ENCODE assay signal across 20 cellular contexts in the genomic region with DNA sequence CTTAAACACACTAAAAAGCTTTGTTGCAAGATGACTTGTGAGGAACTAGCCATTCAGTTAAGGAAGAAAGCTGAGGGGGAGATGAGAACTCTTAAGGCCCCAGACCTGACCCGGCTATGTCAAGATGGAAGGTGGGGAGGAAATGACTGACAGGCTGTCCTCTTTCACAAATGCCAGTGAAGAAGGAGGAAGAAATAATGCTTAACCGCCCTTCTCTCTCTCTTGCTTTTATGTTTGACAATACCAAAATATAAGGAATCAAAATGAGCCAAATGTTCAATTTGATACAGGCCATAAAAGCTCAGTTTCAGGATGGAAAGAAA.
DNase-seq lines count a peak whose midpoint lies in the region; ATAC-seq, FAIRE-seq and TF ChIP-seq lines count a peak whose summit lies in the region.
"Had no signal": no experiment of that assay in that cellular context is flagged by ENCODE, and none has a peak within 500 bp of the region (broad histone marks: within the 10 kb centered on the region; RNA-seq: fewer than 3 reads in every experiment).

No MANE protein-coding gene starts in this region.

- H3K9ac ChIP-seq in KMS-11, result no peak overlapping the region

- no peak overlapping the region for H3K4me3 ChIP-seq in cardiac muscle cell
- H3K4me3 ChIP-seq in KMS-11 (IDR thresholded peaks at IDR 0.05; ENCODE audit: insufficient read depth, low read depth, low read length), result no peak overlapping the region
- no peak overlapping the region for H3K4me3 ChIP-seq in spleen
- H3K4me3 ChIP-seq: testis had no signal

- no peak for FAIRE-seq in D721Med (lab: Jason Lieb, UNC)
- FAIRE-seq: H54 had no signal

- H4K20me1 ChIP-seq in KMS-11 (ENCODE audit: insufficient read depth), result no peaks in the 10 kb centered on the region

- H3K27me3 ChIP-seq in cardiac muscle cell (no peaks in the 10 kb centered on the region), KMS-11 (ENCODE audit: insufficient read depth, low read depth) (no peaks in the 10 kb centered on the region), spleen (replicated peaks in 1 of 7) (no peaks in the 10 kb centered on the region)
- H3K27me3 ChIP-seq: testis had no signal

- no peaks in the 10 kb centered on the region for H3K9me3 ChIP-seq in cardiac muscle cell (ENCODE audit: low read depth)
- H3K9me3 ChIP-seq in spleen, result no peaks in the 10 kb centered on the region
- H3K9me3 ChIP-seq: testis had no signal

- H3K4me1 ChIP-seq in cardiac muscle cell (ENCODE audit: low read depth) (peaks cover 15% of the 10 kb centered on the region), KMS-11 (ENCODE audit: low read depth, poor library complexity, severe bottlenecking) (peaks cover 66% of the 10 kb centered on the region), spleen (peaks cover 0 to 33% (median 9%) of the 10 kb centered on the region in 6 donors)

- 0 out of 2 replicates have a peak, but pooled peaks cover 3% of the 10 kb centered on the region for H3K79me2 ChIP-seq in KMS-11 (ENCODE audit: insufficient read depth, low read depth)

- no peak overlapping the region for H2AFZ ChIP-seq in KMS-11 (ENCODE audit: low read depth)

- DNase-seq in cardiac muscle cell (ENCODE audit: low read depth in 1 of 2, low spot score in 1 of 2) (no peak), Right ventricle myocardium superior (no peak), caudate nucleus (lab: John Stamatoyannopoulos, UW) (no peak), spleen (no peak), hepatic stellate cell (ENCODE audit: low spot score) (no peak), NCI-H446 (lab: John Stamatoyannopoulos, UW) (no peak), D721Med (ENCODE audit: insufficient read length, low spot score) (no peak)
- DNase-seq: activated CD4-positive, alpha-beta T cell treated with anti-CD3 and anti-CD28 coated beads, Interleukin-2, amount 50 U/mL, for 48 hours; midbrain; NCI-H1436 treated with DMSO at 0.1 percent for 48 hours; NCI-H524; nephron progenitor cell; stimulated activated CD4-positive, alpha-beta T cell treated with anti-CD3 and anti-CD28 coated beads, Interleukin-1b, Interleukin-23, amount 100 ng/mL, for 48 hours; T-helper 17 cell; testis had no signal

- H3K36me3 ChIP-seq in cardiac muscle cell (no peaks in the 10 kb centered on the region), KMS-11 (ENCODE audit: insufficient read depth) (no peaks in the 10 kb centered on the region), spleen (peaks cover 0 to 71% (median 30%) of the 10 kb centered on the region in 6 donors)

- no peak for TF ChIP-seq POLR2A in spleen (IDR thresholded peaks at IDR 0.05)

- H3K4me2 ChIP-seq in KMS-11, result peak overlapping the region; percentile 57; the same call in 1 of the 2 replicates

- H3K27ac ChIP-seq in cardiac muscle cell (peak overlapping the region; percentile 74), KMS-11 (peak overlapping the region; percentile 64), caudate nucleus (ENCODE audit: low read depth, low read length) (peak overlapping the region; percentile 83), spleen (peak overlapping the region in 6 of 8 donors; percentile 2 to 65 (median 25))
- H3K27ac ChIP-seq: testis, VCaP had no signal

- ATAC-seq in Right ventricle myocardium superior (ENCODE audit: poor library complexity), result no peak
- ATAC-seq: left lobe of liver, Panc1, T-helper 17 cell had no signal

- WGBS in spleen, 5 donors, result 56 to 79% (median 66%) methylated on average over 2 of the region's 2 CpGs

- intact Hi-C loops in Right ventricle myocardium superior (cut with DNase I) (no loop called here), spleen (cut with DNase I; ENCODE audit: low total_unique reads) (no loop called here)

- TF ChIP-seq CTCF in cardiac muscle cell (IDR thresholded peaks at IDR 0.05; ENCODE audit: low read depth, low read length) (no peak), KMS-11 (conservative IDR thresholded peaks at IDR 0.05; ENCODE audit: low read depth, low read length) (no peak), spleen (IDR thresholded peaks at IDR 0.05 in 8 of 11, conservative IDR thresholded peaks at IDR 0.05 in 3 of 11) (no peak), D721Med (IDR thresholded peaks at IDR 0.05; ENCODE audit: insufficient read depth, missing control alignments) (no peak)

Comparison
In these comparisons a context has a peak if more than half of its experiments do, and no peak if none do; other contexts are left out.
1. H3K27ac ChIP-seq: peak in every context shown above with its lines; median percentile 83 in caudate nucleus; 74 in cardiac muscle cell; 64 in KMS-11; 25 in spleen.